16 cellular contexts compared by ENCODE assay signal in genomic region chr12:102513272-102513671, GRCh38. TPM values are rescaled to one million over a fixed set of nuclear protein-coding genes. Genes with fewer than 3 reads are reported as not detected.
DNase-seq lines count a peak whose midpoint lies in the region; ATAC-seq, FAIRE-seq and TF ChIP-seq lines count a peak whose summit lies in the region.
"Had no signal": no experiment of that assay in that cellular context is flagged by ENCODE, and none has a peak within 500 bp of the region (broad histone marks: within the 10 kb centered on the region; RNA-seq: fewer than 3 reads in every experiment).

No MANE protein-coding gene starts in this region.

- H3K9me3 ChIP-seq in ascending aorta = no peaks in the 10 kb centered on the region
- no peaks in the 10 kb centered on the region for H3K9me3 ChIP-seq in spleen
- H3K9me3 ChIP-seq: lower lobe of right lung had no signal

- ATAC-seq in GM19455 (IDR thresholded peaks at IDR 0.05; ENCODE audit: unreplicated experiment) (peak; percentile 83), HG02763 (IDR thresholded peaks at IDR 0.05; ENCODE audit: unreplicated experiment) (peak; percentile 90), HG03457 (IDR thresholded peaks at IDR 0.05; ENCODE audit: unreplicated experiment) (peak; percentile 91), HG03135 (IDR thresholded peaks at IDR 0.05; ENCODE audit: unreplicated experiment) (no peak)
- ATAC-seq: activated T-cell treated with anti-CD3 and anti-CD28 coated beads, Interleukin-2, amount 50 U/mL, for 72 hours; K562; lower lobe of right lung had no signal

- no peaks in the 10 kb centered on the region for H3K27me3 ChIP-seq in ascending aorta
- no peaks in the 10 kb centered on the region for H3K27me3 ChIP-seq in spleen (replicated peaks in 1 of 7)
- H3K27me3 ChIP-seq: dorsolateral prefrontal cortex, neural progenitor cell had no signal

- WGBS in spleen, 5 donors = 60 to 78% (median 72%) methylated on average over 8 of the region's 8 CpGs

- H3K27ac ChIP-seq in ascending aorta (no peak overlapping the region), spleen (no peak overlapping the region)
- H3K27ac ChIP-seq: dorsolateral prefrontal cortex, lower lobe of right lung, neural progenitor cell had no signal

- H3K4me1 ChIP-seq in ascending aorta (no peaks in the 10 kb centered on the region), spleen (no peaks in the 10 kb centered on the region)
- H3K4me1 ChIP-seq: lower lobe of right lung, neural progenitor cell had no signal

- DNase-seq in GM18507 (ENCODE audit: extremely low spot score, insufficient read length, low read depth) = peak; percentile 9
- DNase-seq in ascending aorta (ENCODE audit: low spot score in 2 of 2) = no peak
- no peak for DNase-seq in spleen
- DNase-seq in cortex of kidney (lab: John Stamatoyannopoulos, UW) = no peak
- DNase-seq: activated T-cell treated with anti-CD3 and anti-CD28 coated beads, Interleukin-2, amount 50 U/mL, for 72 hours; AML-193; dorsolateral prefrontal cortex; lower lobe of right lung; NCI-H526 had no signal

- intact Hi-C loops in ascending aorta (cut with DNase I) (no loop called here), spleen (cut with DNase I; ENCODE audit: low total_unique reads) (no loop called here)

- TF ChIP-seq CTCF in ascending aorta (IDR thresholded peaks at IDR 0.05) = no peak
- no peak for TF ChIP-seq CTCF in spleen (IDR thresholded peaks at IDR 0.05 in 8 of 11, conservative IDR thresholded peaks at IDR 0.05 in 3 of 11)

- H3K36me3 ChIP-seq in ascending aorta (no peaks in the 10 kb centered on the region), spleen (no peaks in the 10 kb centered on the region)
- H3K36me3 ChIP-seq: lower lobe of right lung, neural progenitor cell had no signal

- no peak for TF ChIP-seq POLR2A in spleen (IDR thresholded peaks at IDR 0.05)

- H3K4me3 ChIP-seq in ascending aorta (no peak overlapping the region), spleen (no peak overlapping the region)
- H3K4me3 ChIP-seq: dorsolateral prefrontal cortex, K562, lower lobe of right lung, neural progenitor cell had no signal

- peak; percentile 82 for FAIRE-seq in GM18507 (lab: Jason Lieb, UNC)
- FAIRE-seq: K562, RCC 7860 had no signal

RNA-seq across cellular contexts. Expression of gene IGF1, which starts 32.9 kb away (rescaled TPM):
- total RNA-seq in ascending aorta = 73.5 TPM
- total RNA-seq in spleen = 10 to 100 TPM in 6 of 7 donors, 1 to 10 TPM in 1; 8.7 to 19.7 (median 11.5) TPM
- 1 to 10 TPM; 1.5 to 5.6 (median 4.2) TPM for polyA plus RNA-seq in spleen
